1 cellular context compared by ENCODE assay signal in genomic region chr7:151059362-151060112, GRCh38.
TF ChIP-seq lines count a peak whose summit lies in the region.

A gene with protein sequence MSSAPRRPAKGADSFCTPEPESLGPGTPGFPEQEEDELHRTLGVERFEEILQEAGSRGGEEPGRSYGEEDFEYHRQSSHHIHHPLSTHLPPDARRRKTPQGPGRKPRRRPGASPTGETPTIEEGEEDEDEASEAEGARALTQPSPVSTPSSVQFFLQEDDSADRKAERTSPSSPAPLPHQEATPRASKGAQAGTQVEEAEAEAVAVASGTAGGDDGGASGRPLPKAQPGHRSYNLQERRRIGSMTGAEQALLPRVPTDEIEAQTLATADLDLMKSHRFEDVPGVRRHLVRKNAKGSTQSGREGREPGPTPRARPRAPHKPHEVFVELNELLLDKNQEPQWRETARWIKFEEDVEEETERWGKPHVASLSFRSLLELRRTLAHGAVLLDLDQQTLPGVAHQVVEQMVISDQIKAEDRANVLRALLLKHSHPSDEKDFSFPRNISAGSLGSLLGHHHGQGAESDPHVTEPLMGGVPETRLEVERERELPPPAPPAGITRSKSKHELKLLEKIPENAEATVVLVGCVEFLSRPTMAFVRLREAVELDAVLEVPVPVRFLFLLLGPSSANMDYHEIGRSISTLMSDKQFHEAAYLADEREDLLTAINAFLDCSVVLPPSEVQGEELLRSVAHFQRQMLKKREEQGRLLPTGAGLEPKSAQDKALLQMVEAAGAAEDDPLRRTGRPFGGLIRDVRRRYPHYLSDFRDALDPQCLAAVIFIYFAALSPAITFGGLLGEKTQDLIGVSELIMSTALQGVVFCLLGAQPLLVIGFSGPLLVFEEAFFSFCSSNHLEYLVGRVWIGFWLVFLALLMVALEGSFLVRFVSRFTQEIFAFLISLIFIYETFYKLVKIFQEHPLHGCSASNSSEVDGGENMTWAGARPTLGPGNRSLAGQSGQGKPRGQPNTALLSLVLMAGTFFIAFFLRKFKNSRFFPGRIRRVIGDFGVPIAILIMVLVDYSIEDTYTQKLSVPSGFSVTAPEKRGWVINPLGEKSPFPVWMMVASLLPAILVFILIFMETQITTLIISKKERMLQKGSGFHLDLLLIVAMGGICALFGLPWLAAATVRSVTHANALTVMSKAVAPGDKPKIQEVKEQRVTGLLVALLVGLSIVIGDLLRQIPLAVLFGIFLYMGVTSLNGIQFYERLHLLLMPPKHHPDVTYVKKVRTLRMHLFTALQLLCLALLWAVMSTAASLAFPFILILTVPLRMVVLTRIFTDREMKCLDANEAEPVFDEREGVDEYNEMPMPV (plus strand): TSS chr7:151059589. CDS start chr7:151061988, 2,399 bp downstream.

TF ChIP-seq in K562, 482 proteins besides CTCF, POLR2A, EP300 and RAD21 (continued from another document and continues in another):
- TF ChIP-seq, protein P1, sequence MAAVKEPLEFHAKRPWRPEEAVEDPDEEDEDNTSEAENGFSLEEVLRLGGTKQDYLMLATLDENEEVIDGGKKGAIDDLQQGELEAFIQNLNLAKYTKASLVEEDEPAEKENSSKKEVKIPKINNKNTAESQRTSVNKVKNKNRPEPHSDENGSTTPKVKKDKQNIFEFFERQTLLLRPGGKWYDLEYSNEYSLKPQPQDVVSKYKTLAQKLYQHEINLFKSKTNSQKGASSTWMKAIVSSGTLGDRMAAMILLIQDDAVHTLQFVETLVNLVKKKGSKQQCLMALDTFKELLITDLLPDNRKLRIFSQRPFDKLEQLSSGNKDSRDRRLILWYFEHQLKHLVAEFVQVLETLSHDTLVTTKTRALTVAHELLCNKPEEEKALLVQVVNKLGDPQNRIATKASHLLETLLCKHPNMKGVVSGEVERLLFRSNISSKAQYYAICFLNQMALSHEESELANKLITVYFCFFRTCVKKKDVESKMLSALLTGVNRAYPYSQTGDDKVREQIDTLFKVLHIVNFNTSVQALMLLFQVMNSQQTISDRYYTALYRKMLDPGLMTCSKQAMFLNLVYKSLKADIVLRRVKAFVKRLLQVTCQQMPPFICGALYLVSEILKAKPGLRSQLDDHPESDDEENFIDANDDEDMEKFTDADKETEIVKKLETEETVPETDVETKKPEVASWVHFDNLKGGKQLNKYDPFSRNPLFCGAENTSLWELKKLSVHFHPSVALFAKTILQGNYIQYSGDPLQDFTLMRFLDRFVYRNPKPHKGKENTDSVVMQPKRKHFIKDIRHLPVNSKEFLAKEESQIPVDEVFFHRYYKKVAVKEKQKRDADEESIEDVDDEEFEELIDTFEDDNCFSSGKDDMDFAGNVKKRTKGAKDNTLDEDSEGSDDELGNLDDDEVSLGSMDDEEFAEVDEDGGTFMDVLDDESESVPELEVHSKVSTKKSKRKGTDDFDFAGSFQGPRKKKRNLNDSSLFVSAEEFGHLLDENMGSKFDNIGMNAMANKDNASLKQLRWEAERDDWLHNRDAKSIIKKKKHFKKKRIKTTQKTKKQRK (IDR thresholded peaks at IDR 0.05; ENCODE audit: borderline replicate concordance, low read depth, low read length) = no peak
- TF ChIP-seq NEUROD1 (IDR thresholded peaks at IDR 0.05; ENCODE audit: borderline replicate concordance, low read depth, low read length, partially characterized antibody) (peak; percentile 7), SMARCC2 (IDR thresholded peaks at IDR 0.05; ENCODE audit: low read depth) (no peak), ZFP36 (IDR thresholded peaks at IDR 0.05; ENCODE audit: low read depth, low read length, partially characterized antibody) (no peak), NFYB (IDR thresholded peaks at IDR 0.05; ENCODE audit: extremely low read depth, insufficient read length) (no peak), HNRNPL (IDR thresholded peaks at IDR 0.05; ENCODE audit: low read depth, low read length) (no peak), HIVEP1 (CRISPR knock-in tag; IDR thresholded peaks at IDR 0.05) (no peak), ZNF24 (IDR thresholded peaks at IDR 0.05) (no peak), GATAD2A (IDR thresholded peaks at IDR 0.05) (peak; percentile 62; the same call in 1 of the 2 replicates), NCOR1 (IDR thresholded peaks at IDR 0.05) (no peak), ZKSCAN3 (CRISPR knock-in tag; IDR thresholded peaks at IDR 0.05) (no peak), LARP7 (IDR thresholded peaks at IDR 0.05) (peak; percentile 92; the same call in 1 of the 2 replicates), HDAC6 (IDR thresholded peaks at IDR 0.05; ENCODE audit: low read depth, low read length) (no peak), POLR2AphosphoS2 (IDR thresholded peaks at IDR 0.05; ENCODE audit: low read length) (peak; percentile 68; the same call in 1 of the 2 replicates), NR4A1 (CRISPR knock-in tag; IDR thresholded peaks at IDR 0.05) (no peak), NR4A1 (tag; IDR thresholded peaks at IDR 0.05) (peak; percentile 47; the same call in 1 of the 2 replicates), PCBP1 (IDR thresholded peaks at IDR 0.05; ENCODE audit: low read depth, low read length, poor library complexity, severe bottlenecking) (peak; percentile 72), MIER1 (IDR thresholded peaks at IDR 0.05; ENCODE audit: low read depth) (no peak), CHCHD3 (CRISPR knock-in tag; IDR thresholded peaks at IDR 0.05) (no peak), U2AF1 (optimal IDR thresholded peaks at IDR 0.05; ENCODE audit: low read depth, low read length) (no peak), ZNF134 (CRISPR knock-in tag; conservative IDR thresholded peaks at IDR 0.05) (no peak), BRCA1 (IDR thresholded peaks at IDR 0.05) (no peak), BRCA1 (CRISPR knock-in tag; IDR thresholded peaks at IDR 0.05) (no peak), BCLAF1 (IDR thresholded peaks at IDR 0.05; ENCODE audit: borderline replicate concordance in 1 of 2, control insufficient read depth in 1 of 2, low read depth in 2 of 2, low read length in 1 of 2) (no peak), GATAD2B (IDR thresholded peaks at IDR 0.05; ENCODE audit: borderline replicate concordance) (no peak), PHTF2 (CRISPR knock-in tag; IDR thresholded peaks at IDR 0.05) (no peak), CCAR2 (IDR thresholded peaks at IDR 0.05; ENCODE audit: low read depth, low read length) (no peak), MTA3 (IDR thresholded peaks at IDR 0.05; ENCODE audit: borderline replicate concordance) (no peak), ZC3H8 (IDR thresholded peaks at IDR 0.05) (no peak), ZBTB7A (IDR thresholded peaks at IDR 0.05; ENCODE audit: borderline replicate concordance, control insufficient read depth, low read depth, low read length) (peak; percentile 93), SREBF2 (CRISPR knock-in tag; IDR thresholded peaks at IDR 0.05) (no peak), NONO (IDR thresholded peaks at IDR 0.05; ENCODE audit: low read depth in 2 of 2, low read length in 1 of 2) (no peak), ZNF398 (CRISPR knock-in tag; IDR thresholded peaks at IDR 0.05) (no peak), IRF9 (tag; IDR thresholded peaks at IDR 0.05) (no peak), STAT5B (CRISPR knock-in tag; IDR thresholded peaks at IDR 0.05) (no peak), ZNF354B (CRISPR knock-in tag; IDR thresholded peaks at IDR 0.05) (no peak)
- TF ChIP-seq, protein P2, sequence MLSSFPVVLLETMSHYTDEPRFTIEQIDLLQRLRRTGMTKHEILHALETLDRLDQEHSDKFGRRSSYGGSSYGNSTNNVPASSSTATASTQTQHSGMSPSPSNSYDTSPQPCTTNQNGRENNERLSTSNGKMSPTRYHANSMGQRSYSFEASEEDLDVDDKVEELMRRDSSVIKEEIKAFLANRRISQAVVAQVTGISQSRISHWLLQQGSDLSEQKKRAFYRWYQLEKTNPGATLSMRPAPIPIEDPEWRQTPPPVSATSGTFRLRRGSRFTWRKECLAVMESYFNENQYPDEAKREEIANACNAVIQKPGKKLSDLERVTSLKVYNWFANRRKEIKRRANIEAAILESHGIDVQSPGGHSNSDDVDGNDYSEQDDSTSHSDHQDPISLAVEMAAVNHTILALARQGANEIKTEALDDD (IDR thresholded peaks at IDR 0.05) = no peak
- TF ChIP-seq, protein P3, sequence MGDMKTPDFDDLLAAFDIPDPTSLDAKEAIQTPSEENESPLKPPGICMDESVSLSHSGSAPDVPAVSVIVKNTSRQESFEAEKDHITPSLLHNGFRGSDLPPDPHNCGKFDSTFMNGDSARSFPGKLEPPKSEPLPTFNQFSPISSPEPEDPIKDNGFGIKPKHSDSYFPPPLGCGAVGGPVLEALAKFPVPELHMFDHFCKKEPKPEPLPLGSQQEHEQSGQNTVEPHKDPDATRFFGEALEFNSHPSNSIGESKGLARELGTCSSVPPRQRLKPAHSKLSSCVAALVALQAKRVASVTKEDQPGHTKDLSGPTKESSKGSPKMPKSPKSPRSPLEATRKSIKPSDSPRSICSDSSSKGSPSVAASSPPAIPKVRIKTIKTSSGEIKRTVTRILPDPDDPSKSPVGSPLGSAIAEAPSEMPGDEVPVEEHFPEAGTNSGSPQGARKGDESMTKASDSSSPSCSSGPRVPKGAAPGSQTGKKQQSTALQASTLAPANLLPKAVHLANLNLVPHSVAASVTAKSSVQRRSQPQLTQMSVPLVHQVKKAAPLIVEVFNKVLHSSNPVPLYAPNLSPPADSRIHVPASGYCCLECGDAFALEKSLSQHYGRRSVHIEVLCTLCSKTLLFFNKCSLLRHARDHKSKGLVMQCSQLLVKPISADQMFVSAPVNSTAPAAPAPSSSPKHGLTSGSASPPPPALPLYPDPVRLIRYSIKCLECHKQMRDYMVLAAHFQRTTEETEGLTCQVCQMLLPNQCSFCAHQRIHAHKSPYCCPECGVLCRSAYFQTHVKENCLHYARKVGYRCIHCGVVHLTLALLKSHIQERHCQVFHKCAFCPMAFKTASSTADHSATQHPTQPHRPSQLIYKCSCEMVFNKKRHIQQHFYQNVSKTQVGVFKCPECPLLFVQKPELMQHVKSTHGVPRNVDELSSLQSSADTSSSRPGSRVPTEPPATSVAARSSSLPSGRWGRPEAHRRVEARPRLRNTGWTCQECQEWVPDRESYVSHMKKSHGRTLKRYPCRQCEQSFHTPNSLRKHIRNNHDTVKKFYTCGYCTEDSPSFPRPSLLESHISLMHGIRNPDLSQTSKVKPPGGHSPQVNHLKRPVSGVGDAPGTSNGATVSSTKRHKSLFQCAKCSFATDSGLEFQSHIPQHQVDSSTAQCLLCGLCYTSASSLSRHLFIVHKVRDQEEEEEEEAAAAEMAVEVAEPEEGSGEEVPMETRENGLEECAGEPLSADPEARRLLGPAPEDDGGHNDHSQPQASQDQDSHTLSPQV (IDR thresholded peaks at IDR 0.05) = no peak
- TF ChIP-seq, protein P4, sequence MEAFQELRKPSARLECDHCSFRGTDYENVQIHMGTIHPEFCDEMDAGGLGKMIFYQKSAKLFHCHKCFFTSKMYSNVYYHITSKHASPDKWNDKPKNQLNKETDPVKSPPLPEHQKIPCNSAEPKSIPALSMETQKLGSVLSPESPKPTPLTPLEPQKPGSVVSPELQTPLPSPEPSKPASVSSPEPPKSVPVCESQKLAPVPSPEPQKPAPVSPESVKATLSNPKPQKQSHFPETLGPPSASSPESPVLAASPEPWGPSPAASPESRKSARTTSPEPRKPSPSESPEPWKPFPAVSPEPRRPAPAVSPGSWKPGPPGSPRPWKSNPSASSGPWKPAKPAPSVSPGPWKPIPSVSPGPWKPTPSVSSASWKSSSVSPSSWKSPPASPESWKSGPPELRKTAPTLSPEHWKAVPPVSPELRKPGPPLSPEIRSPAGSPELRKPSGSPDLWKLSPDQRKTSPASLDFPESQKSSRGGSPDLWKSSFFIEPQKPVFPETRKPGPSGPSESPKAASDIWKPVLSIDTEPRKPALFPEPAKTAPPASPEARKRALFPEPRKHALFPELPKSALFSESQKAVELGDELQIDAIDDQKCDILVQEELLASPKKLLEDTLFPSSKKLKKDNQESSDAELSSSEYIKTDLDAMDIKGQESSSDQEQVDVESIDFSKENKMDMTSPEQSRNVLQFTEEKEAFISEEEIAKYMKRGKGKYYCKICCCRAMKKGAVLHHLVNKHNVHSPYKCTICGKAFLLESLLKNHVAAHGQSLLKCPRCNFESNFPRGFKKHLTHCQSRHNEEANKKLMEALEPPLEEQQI (IDR thresholded peaks at IDR 0.05) = no peak
